3 cellular contexts compared by ENCODE assay signal in genomic region chr3:8838765-8839423, GRCh38.
TF ChIP-seq lines count a peak whose summit lies in the region.

No MANE protein-coding gene starts in this region.

TF ChIP-seq in IMR-90, 13 proteins besides CTCF, POLR2A, EP300 and RAD21:
- TF ChIP-seq CHD1 (IDR thresholded peaks at IDR 0.05; ENCODE audit: low read depth, low read length) (no peak), MAFK (IDR thresholded peaks at IDR 0.05; ENCODE audit: low read depth, low read length) (no peak), BHLHE40 (IDR thresholded peaks at IDR 0.05; ENCODE audit: low read depth, low read length) (no peak), MXI1 (IDR thresholded peaks at IDR 0.05; ENCODE audit: borderline replicate concordance, low read depth, low read length) (no peak), NFE2L2 (IDR thresholded peaks at IDR 0.05; ENCODE audit: low read depth, low read length) (no peak), CEBPB (IDR thresholded peaks at IDR 0.05; ENCODE audit: low read depth, low read length) (no peak), RFX5 (IDR thresholded peaks at IDR 0.05; ENCODE audit: low read depth, low read length) (no peak)
TF ChIP-seq in IMR-90: peak in this region for 0.

TF ChIP-seq in K562, 482 proteins besides CTCF, POLR2A, EP300 and RAD21:
- TF ChIP-seq RBM25 (IDR thresholded peaks at IDR 0.05; ENCODE audit: low read depth, low read length, severe bottlenecking) (peak; percentile 54), MXI1 (IDR thresholded peaks at IDR 0.05; ENCODE audit: low read depth, low read length) (no peak), ZBTB1 (CRISPR knock-in tag; IDR thresholded peaks at IDR 0.05; ENCODE audit: borderline replicate concordance, low read depth) (no peak), ESRRA (IDR thresholded peaks at IDR 0.05; ENCODE audit: borderline replicate concordance, low read depth) (peak; percentile 57), CBX2 (IDR thresholded peaks at IDR 0.05; ENCODE audit: insufficient read depth, low read length, poor library complexity, severe bottlenecking) (no peak)

TF ChIP-seq in SK-N-SH treated with all-trans-retinoic acid at 6 μM for 48 hours, 23 proteins besides CTCF, POLR2A, EP300 and RAD21:
- no peak for TF ChIP-seq ZNF70 (CRISPR knock-in tag; IDR thresholded peaks at IDR 0.05)
- no peak for TF ChIP-seq OSR1 (CRISPR knock-in tag; IDR thresholded peaks at IDR 0.05)
- TF ChIP-seq ZFP30 (CRISPR knock-in tag; IDR thresholded peaks at IDR 0.05): no peak
- TF ChIP-seq, protein P1, sequence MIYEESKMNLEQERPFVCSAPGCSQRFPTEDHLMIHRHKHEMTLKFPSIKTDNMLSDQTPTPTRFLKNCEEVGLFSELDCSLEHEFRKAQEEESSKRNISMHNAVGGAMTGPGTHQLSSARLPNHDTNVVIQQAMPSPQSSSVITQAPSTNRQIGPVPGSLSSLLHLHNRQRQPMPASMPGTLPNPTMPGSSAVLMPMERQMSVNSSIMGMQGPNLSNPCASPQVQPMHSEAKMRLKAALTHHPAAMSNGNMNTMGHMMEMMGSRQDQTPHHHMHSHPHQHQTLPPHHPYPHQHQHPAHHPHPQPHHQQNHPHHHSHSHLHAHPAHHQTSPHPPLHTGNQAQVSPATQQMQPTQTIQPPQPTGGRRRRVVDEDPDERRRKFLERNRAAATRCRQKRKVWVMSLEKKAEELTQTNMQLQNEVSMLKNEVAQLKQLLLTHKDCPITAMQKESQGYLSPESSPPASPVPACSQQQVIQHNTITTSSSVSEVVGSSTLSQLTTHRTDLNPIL (CRISPR knock-in tag; IDR thresholded peaks at IDR 0.05; ENCODE audit: low read depth): no peak
- TF ChIP-seq, protein P2, sequence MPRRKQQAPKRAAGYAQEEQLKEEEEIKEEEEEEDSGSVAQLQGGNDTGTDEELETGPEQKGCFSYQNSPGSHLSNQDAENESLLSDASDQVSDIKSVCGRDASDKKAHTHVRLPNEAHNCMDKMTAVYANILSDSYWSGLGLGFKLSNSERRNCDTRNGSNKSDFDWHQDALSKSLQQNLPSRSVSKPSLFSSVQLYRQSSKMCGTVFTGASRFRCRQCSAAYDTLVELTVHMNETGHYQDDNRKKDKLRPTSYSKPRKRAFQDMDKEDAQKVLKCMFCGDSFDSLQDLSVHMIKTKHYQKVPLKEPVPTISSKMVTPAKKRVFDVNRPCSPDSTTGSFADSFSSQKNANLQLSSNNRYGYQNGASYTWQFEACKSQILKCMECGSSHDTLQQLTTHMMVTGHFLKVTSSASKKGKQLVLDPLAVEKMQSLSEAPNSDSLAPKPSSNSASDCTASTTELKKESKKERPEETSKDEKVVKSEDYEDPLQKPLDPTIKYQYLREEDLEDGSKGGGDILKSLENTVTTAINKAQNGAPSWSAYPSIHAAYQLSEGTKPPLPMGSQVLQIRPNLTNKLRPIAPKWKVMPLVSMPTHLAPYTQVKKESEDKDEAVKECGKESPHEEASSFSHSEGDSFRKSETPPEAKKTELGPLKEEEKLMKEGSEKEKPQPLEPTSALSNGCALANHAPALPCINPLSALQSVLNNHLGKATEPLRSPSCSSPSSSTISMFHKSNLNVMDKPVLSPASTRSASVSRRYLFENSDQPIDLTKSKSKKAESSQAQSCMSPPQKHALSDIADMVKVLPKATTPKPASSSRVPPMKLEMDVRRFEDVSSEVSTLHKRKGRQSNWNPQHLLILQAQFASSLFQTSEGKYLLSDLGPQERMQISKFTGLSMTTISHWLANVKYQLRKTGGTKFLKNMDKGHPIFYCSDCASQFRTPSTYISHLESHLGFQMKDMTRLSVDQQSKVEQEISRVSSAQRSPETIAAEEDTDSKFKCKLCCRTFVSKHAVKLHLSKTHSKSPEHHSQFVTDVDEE (CRISPR knock-in tag; IDR thresholded peaks at IDR 0.05): no peak
- no peak for TF ChIP-seq ZNF8 (CRISPR knock-in tag; IDR thresholded peaks at IDR 0.05)
- TF ChIP-seq BACH2 (CRISPR knock-in tag; IDR thresholded peaks at IDR 0.05; ENCODE audit: borderline replicate concordance): no peak
- TF ChIP-seq CSDC2 (CRISPR knock-in tag; IDR thresholded peaks at IDR 0.05): no peak
- TF ChIP-seq, protein P3, sequence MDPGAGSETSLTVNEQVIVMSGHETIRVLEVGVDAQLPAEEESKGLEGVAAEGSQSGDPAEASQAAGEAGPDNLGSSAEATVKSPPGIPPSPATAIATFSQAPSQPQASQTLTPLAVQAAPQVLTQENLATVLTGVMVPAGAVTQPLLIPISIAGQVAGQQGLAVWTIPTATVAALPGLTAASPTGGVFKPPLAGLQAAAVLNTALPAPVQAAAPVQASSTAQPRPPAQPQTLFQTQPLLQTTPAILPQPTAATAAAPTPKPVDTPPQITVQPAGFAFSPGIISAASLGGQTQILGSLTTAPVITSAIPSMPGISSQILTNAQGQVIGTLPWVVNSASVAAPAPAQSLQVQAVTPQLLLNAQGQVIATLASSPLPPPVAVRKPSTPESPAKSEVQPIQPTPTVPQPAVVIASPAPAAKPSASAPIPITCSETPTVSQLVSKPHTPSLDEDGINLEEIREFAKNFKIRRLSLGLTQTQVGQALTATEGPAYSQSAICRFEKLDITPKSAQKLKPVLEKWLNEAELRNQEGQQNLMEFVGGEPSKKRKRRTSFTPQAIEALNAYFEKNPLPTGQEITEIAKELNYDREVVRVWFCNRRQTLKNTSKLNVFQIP (CRISPR knock-in tag; IDR thresholded peaks at IDR 0.05; ENCODE audit: borderline replicate concordance, low read depth): no peak
- no peak for TF ChIP-seq ZNF565 (CRISPR knock-in tag; conservative IDR thresholded peaks at IDR 0.05; ENCODE audit: low read depth)
- TF ChIP-seq ESRRG (CRISPR knock-in tag; IDR thresholded peaks at IDR 0.05): no peak
- TF ChIP-seq ZC3H10 (CRISPR knock-in tag; IDR thresholded peaks at IDR 0.05): no peak
- TF ChIP-seq RARB (CRISPR knock-in tag; IDR thresholded peaks at IDR 0.05): no peak
- TF ChIP-seq ISL1 (CRISPR knock-in tag; IDR thresholded peaks at IDR 0.05): no peak
- no peak for TF ChIP-seq ZFP3 (CRISPR knock-in tag; IDR thresholded peaks at IDR 0.05)
- no peak for TF ChIP-seq TOX (CRISPR knock-in tag; IDR thresholded peaks at IDR 0.05; ENCODE audit: borderline replicate concordance)
